23 cellular contexts compared by ENCODE assay signal in the genomic region with DNA sequence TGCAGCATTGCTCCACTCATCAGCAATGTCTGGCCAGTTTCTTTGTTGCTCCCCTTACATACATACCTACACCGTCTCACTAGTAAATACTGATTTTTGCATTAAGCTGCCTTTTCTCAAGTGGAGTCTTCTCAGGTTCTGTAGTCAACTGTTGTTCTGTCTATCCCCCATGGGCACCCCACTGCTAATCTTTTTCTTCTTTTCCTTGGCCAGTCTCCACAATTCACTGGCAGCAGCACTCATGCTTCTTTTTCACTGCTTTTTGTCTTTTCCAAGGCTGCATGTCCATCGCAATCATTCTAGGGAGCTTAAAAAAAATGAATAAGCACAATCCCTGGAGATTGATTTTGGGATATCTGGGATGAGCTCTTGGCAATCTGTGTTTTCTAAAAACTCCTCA. TPM values are rescaled to one million over a fixed set of nuclear protein-coding genes. Genes with fewer than 3 reads are reported as not detected.
"Had no signal": no experiment of that assay in that cellular context is flagged by ENCODE, and none has a peak within 500 bp of the region (broad histone marks: within the 10 kb centered on the region; RNA-seq: fewer than 3 reads in every experiment).

No MANE protein-coding gene starts in this region.

- H3K27me3 ChIP-seq: body of pancreas, gastrocnemius medialis, pancreas, suprapubic skin, transverse colon, vagina had no signal

- ATAC-seq: activated T-cell treated with anti-CD3 and anti-CD28 coated beads, Interleukin-2, amount 50 U/mL, for 4 hours; body of pancreas; gastrocnemius medialis; naive thymus-derived CD4-positive, alpha-beta T cell; pancreas had no signal

- H3K4me3 Mint-ChIP-seq: activated naive CD4-positive, alpha-beta T cell treated with anti-CD3 and anti-CD28 coated beads for 36 hours; activated T-cell treated with anti-CD3 and anti-CD28 coated beads, Interleukin-2, amount 50 U/mL, for 4 hours; central memory CD8-positive, alpha-beta T cell; naive thymus-derived CD4-positive, alpha-beta T cell; stimulated activated naive CD8-positive, alpha-beta T cell treated with anti-CD3 and anti-CD28 coated beads, Interleukin-15, Interleukin-2, amounts not matched to agents 100 ng/mL and 50 ng/mL, for 24 hours had no signal

- H3K27me3 Mint-ChIP-seq: central memory CD8-positive, alpha-beta T cell; naive thymus-derived CD4-positive, alpha-beta T cell; stimulated activated naive CD8-positive, alpha-beta T cell treated with anti-CD3 and anti-CD28 coated beads, Interleukin-15, Interleukin-2, amounts not matched to agents 100 ng/mL and 50 ng/mL, for 24 hours had no signal

- H3K9me3 Mint-ChIP-seq: activated naive CD4-positive, alpha-beta T cell treated with anti-CD3 and anti-CD28 coated beads for 36 hours; activated T-cell treated with anti-CD3 and anti-CD28 coated beads, Interleukin-2, amount 50 U/mL, for 4 hours; central memory CD8-positive, alpha-beta T cell; stimulated activated naive CD8-positive, alpha-beta T cell treated with anti-CD3 and anti-CD28 coated beads, Interleukin-15, Interleukin-2, amounts not matched to agents 100 ng/mL and 50 ng/mL, for 24 hours had no signal

- H3K27ac Mint-ChIP-seq: activated naive CD4-positive, alpha-beta T cell treated with anti-CD3 and anti-CD28 coated beads for 36 hours had no signal

- H3K27ac ChIP-seq: body of pancreas, gastrocnemius medialis, pancreas, suprapubic skin, transverse colon, vagina, VCaP had no signal

- DNase-seq: activated CD4-positive, alpha-beta T cell treated with anti-CD3 and anti-CD28 coated beads, Interleukin-2, amount 50 U/mL, for 1 hour; activated CD4-positive, CD25-positive, alpha-beta regulatory T cell treated with anti-CD3 and anti-CD28 coated beads, Interleukin-2, amount 50 U/mL, for 72 hours; activated CD8-positive, alpha-beta memory T cell treated with anti-CD3 and anti-CD28 coated beads, Interleukin-2, amount 50 U/mL, for 4 hours; activated naive CD4-positive, alpha-beta T cell treated with anti-CD3 and anti-CD28 coated beads for 36 hours; activated T-cell treated with anti-CD3 and anti-CD28 coated beads, Interleukin-2, amount 50 U/mL, for 4 hours; body of pancreas; cortex of kidney; erythroblast; gastrocnemius medialis; head of caudate nucleus; kidney glomerular epithelial cell; mesenchymal stem cell; naive thymus-derived CD4-positive, alpha-beta T cell; pancreas; SW 1271; T-helper 2 cell; transverse colon had no signal

- H3K36me3 ChIP-seq: gastrocnemius medialis, pancreas, suprapubic skin, transverse colon, vagina had no signal

- H3K4me3 ChIP-seq: body of pancreas, gastrocnemius medialis, pancreas, suprapubic skin, transverse colon, vagina had no signal

RNA-seq across cellular contexts. Expression of gene ERVFRD-1, which starts 10.3 kb away (rescaled TPM):
- total RNA-seq: activated naive CD4-positive, alpha-beta T cell treated with anti-CD3 and anti-CD28 coated beads for 36 hours; activated T-cell treated with anti-CD3 and anti-CD28 coated beads, Interleukin-2, amount 50 U/mL, for 4 hours; body of pancreas; gastrocnemius medialis; skeletal muscle tissue; suprapubic skin; transverse colon had no signal
